Comparison of ENCODE assay signal across 9 cellular contexts in genomic region chr2:181457121-181457740, GRCh38. TPM values are rescaled to one million over a fixed set of nuclear protein-coding genes. Genes with fewer than 3 reads are reported as not detected.
A peak's percentile ranks its signal among the peaks of the same experiment; 100 is the strongest.
DNase-seq lines count a peak whose midpoint lies in the region; ATAC-seq, FAIRE-seq and TF ChIP-seq lines count a peak whose summit lies in the region.
"Had no signal": no experiment of that assay in that cellular context is flagged by ENCODE, and none has a peak within 500 bp of the region (broad histone marks: within the 10 kb centered on the region; RNA-seq: fewer than 3 reads in every experiment).

Gene ITGA4 (plus strand): TSS chr2:181457386. CDS start chr2:181457655, 269 bp downstream.

- peaks cover 52% of the 10 kb centered on the region for H3K4me1 Mint-ChIP-seq in stimulated activated effector memory CD8-positive, alpha-beta T cell treated with anti-CD3 and anti-CD28 coated beads, Interleukin-12 subunit alpha, Interleukin-12 subunit beta, amount 100 ng/mL, for 72 hours

- no peak for FAIRE-seq in GM18507 (lab: Jason Lieb, UNC)

- H3K4me3 ChIP-seq in epithelial cell of esophagus (ENCODE audit: low read length): peak within 1 kb of the TSS; percentile 40

- peak; percentile 44 for DNase-seq in A172 (ENCODE audit: low spot score)
- DNase-seq in GM18507 (ENCODE audit: extremely low spot score, insufficient read length, low read depth): peak; percentile 53
- peak; percentile 79 for DNase-seq in NCI-H69 (lab: John Stamatoyannopoulos, UW)
- DNase-seq in activated CD8-positive, alpha-beta memory T cell treated with anti-CD3 and anti-CD28 coated beads for 48 hours (ENCODE audit: low read depth in 2 of 3, low spot score in 2 of 3): peak; percentile 60 to 79 (median 61)
- peak; percentile 61 for DNase-seq in epithelial cell of esophagus (ENCODE audit: low read depth)
- peak; percentile 80 for DNase-seq in myocyte (ENCODE audit: low read depth)
- peak; percentile 81 to 93 for DNase-seq in stimulated activated effector memory CD8-positive, alpha-beta T cell treated with anti-CD3 and anti-CD28 coated beads, Interleukin-12 subunit alpha, Interleukin-12 subunit beta, amount 100 ng/mL, for 72 hours (ENCODE audit: low spot score in 2 of 2)

- peak; percentile 42 for TF ChIP-seq CTCF in epithelial cell of esophagus (IDR thresholded peaks at IDR 0.05; ENCODE audit: insufficient read depth, low read depth, low read length, missing control alignments)

- H3K4me3 Mint-ChIP-seq in stimulated activated effector memory CD8-positive, alpha-beta T cell treated with anti-CD3 and anti-CD28 coated beads, Interleukin-12 subunit alpha, Interleukin-12 subunit beta, amount 100 ng/mL, for 72 hours: peak within 1 kb of the TSS; percentile 87

- H3K9me3 Mint-ChIP-seq in stimulated activated effector memory CD8-positive, alpha-beta T cell treated with anti-CD3 and anti-CD28 coated beads, Interleukin-12 subunit alpha, Interleukin-12 subunit beta, amount 100 ng/mL, for 72 hours: no peaks in the 10 kb centered on the region

- peak; percentile 68 for ATAC-seq in HG02970 (IDR thresholded peaks at IDR 0.05; ENCODE audit: low FRiP score, unreplicated experiment)
- peak; percentile 90 for ATAC-seq in stimulated activated effector memory CD8-positive, alpha-beta T cell treated with anti-CD3 and anti-CD28 coated beads, Interleukin-12 subunit alpha, Interleukin-12 subunit beta, amount 100 ng/mL, for 72 hours
- ATAC-seq: HCT116 had no signal

- peaks cover 54% of the 10 kb centered on the region for H3K36me3 Mint-ChIP-seq in stimulated activated effector memory CD8-positive, alpha-beta T cell treated with anti-CD3 and anti-CD28 coated beads, Interleukin-12 subunit alpha, Interleukin-12 subunit beta, amount 100 ng/mL, for 72 hours

- peak within 1 kb of the TSS; percentile 95 for H3K27ac Mint-ChIP-seq in stimulated activated effector memory CD8-positive, alpha-beta T cell treated with anti-CD3 and anti-CD28 coated beads, Interleukin-12 subunit alpha, Interleukin-12 subunit beta, amount 100 ng/mL, for 72 hours

RNA-seq across cellular contexts. Expression of gene ITGA4, which starts in this region (rescaled TPM):
- 17.8 and 23.5 TPM in 2 replicates for total RNA-seq in A172 (2014; rRNA removed; shearing (Covaris generic))
- total RNA-seq in myocyte: 14.4 and 31.9 TPM in 2 replicates
- 23.2 TPM for polyA plus RNA-seq in myocyte (2012)

Comparison
In these comparisons a context has a peak if more than half of its experiments do, and no peak if none do; other contexts are left out.
1. Peak in every context shown above with its lines: DNase-seq, ATAC-seq and H3K4me3 ChIP-seq.